20 cellular contexts compared by ENCODE assay signal in genomic region chr1:154104433-154105082, GRCh38. TPM values are rescaled to one million over a fixed set of nuclear protein-coding genes. Genes with fewer than 3 reads are reported as not detected.
DNase-seq lines count a peak whose midpoint lies in the region; ATAC-seq and TF ChIP-seq lines count a peak whose summit lies in the region.
"Had no signal": no experiment of that assay in that cellular context is flagged by ENCODE, and none has a peak within 500 bp of the region (broad histone marks: within the 10 kb centered on the region; RNA-seq: fewer than 3 reads in every experiment).

No MANE protein-coding gene starts in this region.

- TF ChIP-seq CTCF in GM10248 (IDR thresholded peaks at IDR 0.05; ENCODE audit: control extremely low read depth, extremely low read depth, low read depth, missing control alignments): peak; percentile 8
- TF ChIP-seq CTCF in WTC11 (IDR thresholded peaks at IDR 0.05): no peak
- TF ChIP-seq CTCF in left lung (IDR thresholded peaks at IDR 0.05): no peak
- no peak for TF ChIP-seq CTCF in psoas muscle (IDR thresholded peaks at IDR 0.05)
- TF ChIP-seq CTCF in gastroesophageal sphincter (IDR thresholded peaks at IDR 0.05): no peak

- TF ChIP-seq POLR2A in gastroesophageal sphincter (IDR thresholded peaks at IDR 0.05): no peak

- intact Hi-C loops in left lung (cut with DNase I) (no loop called here), psoas muscle (cut with DNase I) (no loop called here)

- H3K9me3 ChIP-seq in left lung (no peaks in the 10 kb centered on the region), psoas muscle (no peaks in the 10 kb centered on the region), gastroesophageal sphincter (no peaks in the 10 kb centered on the region)
- H3K9me3 ChIP-seq: thoracic aorta had no signal

- no peak for TF ChIP-seq EP300 in gastroesophageal sphincter (IDR thresholded peaks at IDR 0.05)

- no peaks in the 10 kb centered on the region for H3K4me1 ChIP-seq in left lung
- H3K4me1 ChIP-seq in psoas muscle: no peaks in the 10 kb centered on the region
- no peaks in the 10 kb centered on the region for H3K4me1 ChIP-seq in gastroesophageal sphincter

- no peaks in the 10 kb centered on the region for H3K36me3 ChIP-seq in left lung
- H3K36me3 ChIP-seq in psoas muscle (ENCODE audit: insufficient read depth in 1 of 2, low read depth in 1 of 2): no peaks in the 10 kb centered on the region
- no peaks in the 10 kb centered on the region for H3K36me3 ChIP-seq in gastroesophageal sphincter
- H3K36me3 ChIP-seq: thoracic aorta had no signal

- POLR2A ChIA-PET in GM10248 (lab: Yijun Ruan, JAX) (no interaction called here), WTC11 (lab: Charles Lee) (no interaction called here)

- CTCF ChIA-PET in GM10248 (lab: Yijun Ruan, JAX): interaction anchor here (1.2 to 1.4 kb wide), 2 partner anchors 10 to 42 kb away, joined by 3 to 4 read pairs; no protein-coding TSS in a partner anchor
- CTCF ChIA-PET in WTC11 (lab: Charles Lee): interaction anchor here (0.7 to 1.6 kb wide), 14 partner anchors 9 to 118 kb away, joined by 3 to 9 read pairs (median 3); partner anchors contain the start of gene RAB13

- H3K27ac Mint-ChIP-seq in WTC11: no peak overlapping the region; the same call in 1 of the 2 replicates
- H3K27ac Mint-ChIP-seq: activated CD4-positive, alpha-beta T cell treated with anti-CD3 and anti-CD28 coated beads for 36 hours; natural killer cell treated with Interleukin-12 subunit alpha and Interleukin-12 subunit beta and Interleukin-15 and Interleukin-18, amount 100 ng/mL, for 72 hours had no signal

- H3K27ac ChIP-seq in left lung (no peak overlapping the region), psoas muscle (no peak overlapping the region), gastroesophageal sphincter (no peak overlapping the region)
- H3K27ac ChIP-seq: thoracic aorta had no signal

- H3K4me3 Mint-ChIP-seq in WTC11: no peak overlapping the region
- H3K4me3 Mint-ChIP-seq: activated CD4-positive, alpha-beta T cell treated with anti-CD3 and anti-CD28 coated beads for 36 hours; natural killer cell treated with Interleukin-12 subunit alpha and Interleukin-12 subunit beta and Interleukin-15 and Interleukin-18, amount 100 ng/mL, for 72 hours had no signal

- WGBS in psoas muscle, 3 donors: 73 to 81% (median 80%) methylated on average over 3 of the region's 3 CpGs
- 67 to 100% methylated on average over 1 of the region's 3 CpGs for WGBS in gastroesophageal sphincter (ENCODE audit: low coverage in 1 of 2), 2 donors

- H3K36me3 Mint-ChIP-seq in WTC11: no peaks in the 10 kb centered on the region
- H3K36me3 Mint-ChIP-seq: natural killer cell treated with Interleukin-12 subunit alpha and Interleukin-12 subunit beta and Interleukin-15 and Interleukin-18, amount 100 ng/mL, for 72 hours had no signal

- no peaks in the 10 kb centered on the region; the same call in 1 of the 2 replicates for H3K9me3 Mint-ChIP-seq in WTC11
- H3K9me3 Mint-ChIP-seq: natural killer cell treated with Interleukin-12 subunit alpha and Interleukin-12 subunit beta and Interleukin-15 and Interleukin-18, amount 100 ng/mL, for 72 hours had no signal

- H3K27me3 ChIP-seq in left lung (no peaks in the 10 kb centered on the region), psoas muscle (ENCODE audit: insufficient read depth in 3 of 3, low read length in 2 of 3) (no peaks in the 10 kb centered on the region), gastroesophageal sphincter (no peaks in the 10 kb centered on the region)

- H3K4me3 ChIP-seq in left lung (no peak overlapping the region), psoas muscle (no peak overlapping the region), gastroesophageal sphincter (no peak overlapping the region)
- H3K4me3 ChIP-seq: lung, thoracic aorta had no signal

- DNase-seq in GM10248 (ENCODE audit: extremely low spot score) (no peak), HT-29 (ENCODE audit: low spot score) (peak; percentile 57), WTC11 (ENCODE audit: low spot score) (peak; percentile 52), left lung (no peak), psoas muscle (no peak)
- no peak for DNase-seq in activated CD4-positive, alpha-beta T cell treated with anti-CD3 and anti-CD28 coated beads, Interleukin-2, amount 50 U/mL, for 48 hours
- DNase-seq: activated CD4-positive, alpha-beta T cell treated with anti-CD3 and anti-CD28 coated beads for 36 hours; activated CD8-positive, alpha-beta memory T cell treated with anti-CD3 and anti-CD28 coated beads, Interleukin-2, amount 50 U/mL, for 4 hours; activated gamma-delta T cell treated with Interleukin-2 at 50 U/mL for 16 hours; aorta; NCI-H2081; NCI-H524; OCI-M1 had no signal

- ATAC-seq in WTC11 (peak; percentile 96), left lung (peak; percentile 38), psoas muscle (no peak), GM21786 (IDR thresholded peaks at IDR 0.05; ENCODE audit: unreplicated experiment) (no peak), gastroesophageal sphincter (no peak)
- ATAC-seq: activated CD4-positive, alpha-beta T cell treated with anti-CD3 and anti-CD28 coated beads for 36 hours; natural killer cell treated with Interleukin-12 subunit alpha and Interleukin-12 subunit beta and Interleukin-15 and Interleukin-18, amount 100 ng/mL, for 72 hours had no signal

- no peaks in the 10 kb centered on the region; the same call in 1 of the 2 replicates for H3K27me3 Mint-ChIP-seq in WTC11 (ENCODE audit: low read depth)
- H3K27me3 Mint-ChIP-seq: activated CD4-positive, alpha-beta T cell treated with anti-CD3 and anti-CD28 coated beads for 36 hours; natural killer cell treated with Interleukin-12 subunit alpha and Interleukin-12 subunit beta and Interleukin-15 and Interleukin-18, amount 100 ng/mL, for 72 hours had no signal

- H3K4me1 Mint-ChIP-seq in WTC11: peaks cover 10% of the 10 kb centered on the region
- H3K4me1 Mint-ChIP-seq: activated CD4-positive, alpha-beta T cell treated with anti-CD3 and anti-CD28 coated beads for 36 hours had no signal

TF ChIP-seq in WTC11, 78 proteins besides CTCF, POLR2A, EP300 and RAD21:
- TF ChIP-seq ZNF232 (CRISPR knock-in tag; IDR thresholded peaks at IDR 0.05): no peak
- no peak for TF ChIP-seq KAT7 (CRISPR knock-in tag; IDR thresholded peaks at IDR 0.05; ENCODE audit: borderline replicate concordance)
- no peak for TF ChIP-seq USF2 (CRISPR knock-in tag; IDR thresholded peaks at IDR 0.05)
- TF ChIP-seq EMX1 (CRISPR knock-in tag; IDR thresholded peaks at IDR 0.05): no peak
- no peak for TF ChIP-seq TEAD1 (CRISPR knock-in tag; IDR thresholded peaks at IDR 0.05)
- no peak for TF ChIP-seq ZNF396 (CRISPR knock-in tag; IDR thresholded peaks at IDR 0.05; ENCODE audit: borderline replicate concordance)
- TF ChIP-seq ZNF416 (CRISPR knock-in tag; IDR thresholded peaks at IDR 0.05): no peak
- TF ChIP-seq ZBTB21 (CRISPR knock-in tag; IDR thresholded peaks at IDR 0.05; ENCODE audit: borderline replicate concordance): no peak
- no peak for TF ChIP-seq USF1 (CRISPR knock-in tag; IDR thresholded peaks at IDR 0.05)
- TF ChIP-seq ETV6 (CRISPR knock-in tag; IDR thresholded peaks at IDR 0.05): no peak
- no peak for TF ChIP-seq ESRRA (CRISPR knock-in tag; IDR thresholded peaks at IDR 0.05; ENCODE audit: borderline replicate concordance)
- no peak for TF ChIP-seq ZSCAN18 (CRISPR knock-in tag; IDR thresholded peaks at IDR 0.05)
- no peak for TF ChIP-seq ELF4 (CRISPR knock-in tag; IDR thresholded peaks at IDR 0.05; ENCODE audit: low read depth)

RNA-seq across cellular contexts. Expression of gene NUP210L, which starts 50.3 kb away (rescaled TPM):
- total RNA-seq in HT-29 (2014; rRNA removed; shearing (Covaris generic)): not detected in 2 replicates
- total RNA-seq in WTC11 (2021) (0.02 to 0.09 TPM in 2 of 3 replicates, not detected in the other), left lung (under 1 TPM; 0.16 to 0.26 TPM), psoas muscle (1 to 10 TPM in 1 of 4 donors, under 1 TPM in 3; 0.05 to 3.0 (median 0.26) TPM), gastroesophageal sphincter (not detected)
- under 1 TPM in 1 of 3 donors, not detected in 2; 0.01 TPM for polyA plus RNA-seq in psoas muscle
- total RNA-seq: cerebellum, M059J had no signal

Comparison
In these comparisons a context has a peak if more than half of its experiments do, and no peak if none do; other contexts are left out.
1. DNase-seq: peak in HT-29 (single experiment) and WTC11 (single experiment); none in GM10248 (single experiment), left lung (0 of 2), psoas muscle (0 of 2) and activated CD4-positive, alpha-beta T cell treated with anti-CD3 and anti-CD28 coated beads, Interleukin-2, amount 50 U/mL, for 48 hours (0 of 2).
2. ATAC-seq: peak in WTC11 (single experiment) and left lung (single experiment); none in psoas muscle (0 of 4), GM21786 (single experiment) and gastroesophageal sphincter (single experiment).